In genomic region chr12:64451687-64452558, GRCh38 we compare ENCODE assay signal across 7 cellular contexts. TPM values are rescaled to one million over a fixed set of nuclear protein-coding genes. Genes with fewer than 3 reads are reported as not detected.
A peak's percentile ranks its signal among the peaks of the same experiment; 100 is the strongest.
DNase-seq lines count a peak whose midpoint lies in the region; ATAC-seq and TF ChIP-seq lines count a peak whose summit lies in the region.

Gene TBK1, plus strand, starts transcription at chr12:64452120. Its CDS starts 3,751 bp downstream, at chr12:64455871.

- H3K36me3 Mint-ChIP-seq in T-helper 2 cell treated with Interferon-gamma antibody and Interleukin-4, amounts not matched to agents 5 μg/mL and 100 μg/mL, for 36 hours (ENCODE audit: low read depth): peaks cover 18% of the 10 kb centered on the region

- peak within 1 kb of the TSS; percentile 94 for H3K4me3 Mint-ChIP-seq in T-helper 2 cell treated with Interferon-gamma antibody and Interleukin-4, amounts not matched to agents 5 μg/mL and 100 μg/mL, for 36 hours

- H3K4me1 Mint-ChIP-seq in T-helper 2 cell treated with Interferon-gamma antibody and Interleukin-4, amounts not matched to agents 5 μg/mL and 100 μg/mL, for 36 hours (ENCODE audit: low read depth): peaks cover 37% of the 10 kb centered on the region

- H3K9me3 Mint-ChIP-seq in T-helper 2 cell treated with Interferon-gamma antibody and Interleukin-4, amounts not matched to agents 5 μg/mL and 100 μg/mL, for 36 hours: no peaks in the 10 kb centered on the region

- peak; percentile 78 for TF ChIP-seq POLR2A in GM15510 (IDR thresholded peaks at IDR 0.05; ENCODE audit: borderline replicate concordance, extremely low read depth, insufficient read length)

- intact Hi-C loops in sciatic nerve (cut with DNase I): no loop called here

- no peaks in the 10 kb centered on the region for H3K27me3 Mint-ChIP-seq in T-helper 2 cell treated with Interferon-gamma antibody and Interleukin-4, amounts not matched to agents 5 μg/mL and 100 μg/mL, for 36 hours (ENCODE audit: low read depth)

- H3K27ac Mint-ChIP-seq in T-helper 2 cell treated with Interferon-gamma antibody and Interleukin-4, amounts not matched to agents 5 μg/mL and 100 μg/mL, for 36 hours: peak within 1 kb of the TSS; percentile 91

- ATAC-seq in HG02763 (IDR thresholded peaks at IDR 0.05; ENCODE audit: unreplicated experiment) (peak; percentile 87), sciatic nerve (peak; percentile 98)

- DNase-seq in NCI-H1417 treated with DMSO at 0.1 percent for 48 hours (lab: John Stamatoyannopoulos, UW) (peak; percentile 43), astrocyte of the hippocampus (ENCODE audit: low read depth, low spot score) (peak; percentile 96), hypothalamus (lab: John Stamatoyannopoulos, UW) (peak; percentile 53 to 95 (median 85)), sciatic nerve (ENCODE audit: low spot score) (peak; percentile 95)
- peak; percentile 84 for DNase-seq in T-helper 2 cell treated with Interferon-gamma antibody and Interleukin-4, amounts not matched to agents 5 μg/mL and 100 μg/mL, for 36 hours (ENCODE audit: low spot score)

RNA-seq across cellular contexts. Expression of gene TBK1, which starts in this region (rescaled TPM):
- total RNA-seq in sciatic nerve: 29.9 TPM

Comparison
In these comparisons a context has a peak if more than half of its experiments do, and no peak if none do; other contexts are left out.
1. Peak in every context shown above with its lines: DNase-seq and ATAC-seq.
2. DNase-seq: peak in every context shown above with its lines; median percentile 96 in astrocyte of the hippocampus; 95 in sciatic nerve; 85 in hypothalamus; 84 in T-helper 2 cell treated with Interferon-gamma antibody and Interleukin-4, amounts not matched to agents 5 μg/mL and 100 μg/mL, for 36 hours; 43 in NCI-H1417 treated with DMSO at 0.1 percent for 48 hours.